12 cellular contexts compared by ENCODE assay signal in the genomic region with DNA sequence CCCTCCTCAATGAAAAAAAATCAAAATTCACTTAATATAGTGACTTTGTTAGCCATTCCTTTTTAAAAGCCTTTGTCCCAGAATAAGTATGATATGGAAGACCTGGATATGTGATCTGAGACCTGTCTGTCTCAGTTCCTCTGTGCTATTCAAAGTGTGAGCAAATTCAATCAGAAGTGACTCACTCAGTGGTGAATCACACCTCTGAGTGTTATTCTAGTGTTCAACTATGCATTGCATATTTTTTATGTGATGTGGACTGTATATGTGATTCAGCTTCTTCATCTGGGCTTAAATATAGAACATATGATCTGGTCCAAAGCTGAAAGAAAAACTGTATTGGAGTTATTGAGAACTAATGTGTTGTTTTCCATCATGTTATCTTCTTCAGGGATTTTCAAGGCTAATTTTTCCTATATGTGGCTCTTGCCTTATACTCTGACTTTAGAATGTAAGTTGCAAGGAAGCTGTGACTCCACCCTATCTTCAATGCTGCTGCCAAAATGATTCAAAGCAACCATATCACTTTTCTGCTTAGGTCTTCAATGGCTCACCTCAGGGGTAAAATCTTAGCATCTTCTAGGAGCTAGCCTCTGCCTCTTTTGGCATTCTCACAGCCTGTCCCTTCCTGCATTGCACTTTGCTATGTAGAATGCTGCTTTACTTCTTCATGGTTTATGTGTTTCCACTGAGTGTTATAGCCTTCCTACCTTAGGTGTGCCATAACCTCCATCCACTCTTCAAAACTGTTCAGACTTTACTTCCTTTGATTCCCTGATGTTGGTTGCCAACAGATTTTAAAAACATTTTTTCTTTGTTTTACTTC.
A peak's percentile ranks its signal among the peaks of the same experiment; 100 is the strongest.
DNase-seq lines count a peak whose midpoint lies in the region; ATAC-seq, FAIRE-seq and TF ChIP-seq lines count a peak whose summit lies in the region.
"Had no signal": no experiment of that assay in that cellular context is flagged by ENCODE, and none has a peak within 500 bp of the region (broad histone marks: within the 10 kb centered on the region; RNA-seq: fewer than 3 reads in every experiment).

No MANE protein-coding gene starts in this region.

- no peaks in the 10 kb centered on the region for H3K4me1 ChIP-seq in kidney (ENCODE audit: control insufficient read depth in 1 of 2, insufficient read depth in 1 of 2, low read depth in 1 of 2, low read length in 2 of 2)

- no peak overlapping the region for H3K4me3 Mint-ChIP-seq in natural killer cell
- H3K4me3 Mint-ChIP-seq: activated naive CD8-positive, alpha-beta T cell treated with anti-CD3 and anti-CD28 coated beads, Interleukin-2, amount 10 ng/mL, durations not matched to agents 7 days and 5 days; GM23338; T-helper 17 cell had no signal

- peaks cover 16% of the 10 kb centered on the region in 2 donors for H3K4me1 Mint-ChIP-seq in natural killer cell
- H3K4me1 Mint-ChIP-seq: activated naive CD8-positive, alpha-beta T cell treated with anti-CD3 and anti-CD28 coated beads, Interleukin-2, amount 10 ng/mL, durations not matched to agents 7 days and 5 days had no signal

- intact Hi-C loops in natural killer cell (cut with micrococcal nuclease): no loop called here
- intact Hi-C loops in kidney (cut with DNase I): no loop called here

- H3K4me3 ChIP-seq in astrocyte of the cerebellum (ENCODE audit: low read depth, low read length): no peak overlapping the region
- no peak overlapping the region for H3K4me3 ChIP-seq in kidney (ENCODE audit: low read length in 2 of 2)
- H3K4me3 ChIP-seq: GM23338, skin epidermis had no signal

- no peaks in the 10 kb centered on the region for H3K9me3 ChIP-seq in kidney (ENCODE audit: control insufficient read depth in 1 of 2, low read length in 2 of 2)

- TF ChIP-seq CTCF in astrocyte of the cerebellum (IDR thresholded peaks at IDR 0.05; ENCODE audit: low read depth, low read length, missing control alignments) (no peak), natural killer cell (IDR thresholded peaks at IDR 0.05) (no peak), kidney (IDR thresholded peaks at IDR 0.05; ENCODE audit: borderline replicate concordance, extremely low read depth, insufficient read depth) (no peak)

- H3K27ac Mint-ChIP-seq in natural killer cell: no peak overlapping the region
- H3K27ac Mint-ChIP-seq: activated naive CD8-positive, alpha-beta T cell treated with anti-CD3 and anti-CD28 coated beads, Interleukin-2, amount 10 ng/mL, durations not matched to agents 7 days and 5 days; GM23338; T-helper 17 cell had no signal

- H3K36me3 Mint-ChIP-seq in natural killer cell: no peaks in the 10 kb centered on the region
- H3K36me3 Mint-ChIP-seq: activated naive CD8-positive, alpha-beta T cell treated with anti-CD3 and anti-CD28 coated beads, Interleukin-2, amount 10 ng/mL, durations not matched to agents 7 days and 5 days had no signal

- DNase-seq in Daoy (ENCODE audit: low read depth) (peak; percentile 86), astrocyte of the cerebellum (ENCODE audit: low read depth) (peak; percentile 49), natural killer cell (no peak), kidney (no peak), T-helper 1 cell (no peak), DMS79 treated with DMSO at 0.1 percent for 48 hours (lab: John Stamatoyannopoulos, UW) (no peak), NCI-H510A (lab: John Stamatoyannopoulos, UW) (no peak)
- DNase-seq: activated naive CD8-positive, alpha-beta T cell treated with anti-CD3 and anti-CD28 coated beads, Interleukin-2, amount 10 ng/mL, durations not matched to agents 7 days and 5 days; T-helper 17 cell had no signal

- H3K9me3 Mint-ChIP-seq in natural killer cell: no peaks in the 10 kb centered on the region
- H3K9me3 Mint-ChIP-seq: activated naive CD8-positive, alpha-beta T cell treated with anti-CD3 and anti-CD28 coated beads, Interleukin-2, amount 10 ng/mL, durations not matched to agents 7 days and 5 days; GM23338 had no signal

- FAIRE-seq in kidney (lab: Jason Lieb, UNC): no peak

- in situ Hi-C loops in astrocyte of the cerebellum (cut with HindIII; ENCODE audit: low sequenced_read_pairs): no loop called here

- H3K27me3 Mint-ChIP-seq in natural killer cell (ENCODE audit: low read depth in 2 of 2): peaks cover 4% of the 10 kb centered on the region in 2 donors

- no peak overlapping the region for H3K9ac ChIP-seq in kidney (ENCODE audit: low read length in 2 of 2)

- no peak overlapping the region for H3K27ac ChIP-seq in kidney (ENCODE audit: low read depth in 2 of 2, low read length in 2 of 2)
- H3K27ac ChIP-seq: skin epidermis had no signal

- H3K36me3 ChIP-seq in kidney (ENCODE audit: control insufficient read depth in 1 of 2, insufficient read depth in 2 of 2, low read length in 2 of 2): peaks cover 0 to 3% of the 10 kb centered on the region in 2 donors

- ATAC-seq in HG02852 (IDR thresholded peaks at IDR 0.05; ENCODE audit: unreplicated experiment) (peak; percentile 68), natural killer cell (peak; percentile 74 to 91 (median 89))
- ATAC-seq: T-helper 17 cell had no signal

Comparison
In these comparisons a context has a peak if more than half of its experiments do, and no peak if none do; other contexts are left out.
1. DNase-seq: peak in Daoy (single experiment) and astrocyte of the cerebellum (single experiment); none in natural killer cell (single experiment), kidney (single experiment), T-helper 1 cell (0 of 5), DMS79 treated with DMSO at 0.1 percent for 48 hours (single experiment) and NCI-H510A (single experiment).